37 cellular contexts compared by ENCODE assay signal in genomic region chr1:7474143-7474490, GRCh38.
"Had no signal": no experiment of that assay in that cellular context is flagged by ENCODE, and none has a peak within 500 bp of the region (broad histone marks: within the 10 kb centered on the region; RNA-seq: fewer than 3 reads in every experiment).

No MANE protein-coding gene starts in this region.

- H3K4me3 Mint-ChIP-seq: activated B cell treated with CpG ODN at 0.5 μM for 24 hours; activated CD8-positive, alpha-beta T cell treated with anti-CD3 and anti-CD28 coated beads for 36 hours; activated naive CD4-positive, alpha-beta T cell treated with anti-CD3 and anti-CD28 coated beads for 36 hours; activated naive CD4-positive, alpha-beta T cell treated with anti-CD3 and anti-CD28 coated beads, Interleukin-2, amount 50 U/mL, for 24 hours; activated naive CD8-positive, alpha-beta T cell treated with anti-CD3 and anti-CD28 coated beads for 36 hours; activated naive CD8-positive, alpha-beta T cell treated with anti-CD3 and anti-CD28 coated beads, Interleukin-2, amount 50 U/mL, for 24 hours; activated T-helper 1 cell treated with anti-CD3 and anti-CD28 coated beads, Interleukin-12 subunit alpha, Interleukin-12 subunit beta, Interleukin-2, Interleukin-4 antibody, amounts not matched to agents 30 ng/mL and 10 ng/mL and 1 ng/mL, durations not matched to agents 14 hours and 24 hours and 36 hours; brain; T-helper 17 cell; T-helper 2 cell treated with Interferon-gamma antibody and Interleukin-4, amounts not matched to agents 5 μg/mL and 100 μg/mL, for 36 hours had no signal

- H3K4me3 ChIP-seq: adrenal gland, breast epithelium, cardiac muscle cell, colonic mucosa, esophagus squamous epithelium, gastroesophageal sphincter had no signal

- DNase-seq: activated B cell treated with CpG ODN at 0.5 μM for 24 hours; activated CD4-positive, alpha-beta T cell treated with anti-CD3 and anti-CD28 coated beads for 48 hours; activated CD4-positive, alpha-beta T cell treated with anti-CD3 and anti-CD28 coated beads, Interleukin-2, amount 50 U/mL, for 1 hour; activated CD4-positive, alpha-beta T cell treated with anti-CD3 and anti-CD28 coated beads, Interleukin-2, amount 50 U/mL, for 48 hours; activated CD8-positive, alpha-beta memory T cell treated with anti-CD3 and anti-CD28 coated beads for 24 hours; activated CD8-positive, alpha-beta T cell treated with anti-CD3 and anti-CD28 coated beads for 36 hours; activated effector memory CD4-positive, alpha-beta T cell treated with anti-CD3 and anti-CD28 coated beads, Interleukin-2, amount 50 U/mL, for 16 hours; activated naive CD4-positive, alpha-beta T cell treated with anti-CD3 and anti-CD28 coated beads for 36 hours; activated naive CD8-positive, alpha-beta T cell treated with anti-CD3 and anti-CD28 coated beads for 36 hours; activated naive CD8-positive, alpha-beta T cell treated with anti-CD3 and anti-CD28 coated beads, Interleukin-2, amount 50 U/mL, for 24 hours; activated T-cell treated with anti-CD3 and anti-CD28 coated beads, Interleukin-2, amount 50 U/mL, for 1 hour; activated T-cell treated with anti-CD3 and anti-CD28 coated beads, Interleukin-2, amount 50 U/mL, for 48 hours; adrenal gland; amygdala; aorta; central memory CD4-positive, alpha-beta T cell; cerebellar nuclear complex; colonic mucosa; effector CD8-positive, alpha-beta T cell; esophagus squamous epithelium; foreskin melanocyte; T-helper 1 cell; T-helper 17 cell; T1000; WERI-Rb-1 had no signal

- FAIRE-seq: endometrium, endothelial cell of umbilical vein had no signal

- ATAC-seq: activated CD4-positive, CD25-positive, alpha-beta regulatory T cell treated with anti-CD3 and anti-CD28 coated beads, Interleukin-2, amount 50 U/mL, for 24 hours; activated CD8-positive, alpha-beta T cell treated with anti-CD3 and anti-CD28 coated beads for 36 hours; activated naive CD8-positive, alpha-beta T cell treated with anti-CD3 and anti-CD28 coated beads, Interleukin-2, amount 50 U/mL, for 24 hours; gastroesophageal sphincter; T-helper 17 cell had no signal

- H3K36me3 ChIP-seq: adrenal gland, breast epithelium, cardiac muscle cell, colonic mucosa, esophagus squamous epithelium, gastroesophageal sphincter, WERI-Rb-1 had no signal

- H3K27ac ChIP-seq: adrenal gland, breast epithelium, cardiac muscle cell, colonic mucosa, epithelial cell of prostate, esophagus squamous epithelium, gastroesophageal sphincter, WERI-Rb-1 had no signal

- H3K36me3 Mint-ChIP-seq: activated naive CD4-positive, alpha-beta T cell treated with anti-CD3 and anti-CD28 coated beads, Interleukin-2, amount 50 U/mL, for 24 hours; activated naive CD8-positive, alpha-beta T cell treated with anti-CD3 and anti-CD28 coated beads for 36 hours; brain had no signal

- H3K9me3 Mint-ChIP-seq: activated B cell treated with CpG ODN at 0.5 μM for 24 hours; activated CD8-positive, alpha-beta T cell treated with anti-CD3 and anti-CD28 coated beads for 36 hours; activated naive CD4-positive, alpha-beta T cell treated with anti-CD3 and anti-CD28 coated beads for 36 hours; activated naive CD4-positive, alpha-beta T cell treated with anti-CD3 and anti-CD28 coated beads, Interleukin-2, amount 50 U/mL, for 24 hours; activated naive CD8-positive, alpha-beta T cell treated with anti-CD3 and anti-CD28 coated beads for 36 hours; activated naive CD8-positive, alpha-beta T cell treated with anti-CD3 and anti-CD28 coated beads, Interleukin-2, amount 50 U/mL, for 24 hours; activated T-helper 1 cell treated with anti-CD3 and anti-CD28 coated beads, Interleukin-12 subunit alpha, Interleukin-12 subunit beta, Interleukin-2, Interleukin-4 antibody, amounts not matched to agents 30 ng/mL and 10 ng/mL and 1 ng/mL, durations not matched to agents 14 hours and 24 hours and 36 hours; activated T-helper 2 cell treated with anti-CD3 and anti-CD28 coated beads, Interferon-gamma antibody, Interleukin-2, Interleukin-4, amounts not matched to agents 10 μg/mL and 5 μg/mL and 100 μg/mL, durations not matched to agents 14 hours and 24 hours and 36 hours; brain; T-helper 2 cell treated with Interferon-gamma antibody and Interleukin-4, amounts not matched to agents 5 μg/mL and 100 μg/mL, for 36 hours had no signal

- H3K27ac Mint-ChIP-seq: activated B cell treated with CpG ODN at 0.5 μM for 24 hours; activated CD8-positive, alpha-beta T cell treated with anti-CD3 and anti-CD28 coated beads for 36 hours; activated naive CD4-positive, alpha-beta T cell treated with anti-CD3 and anti-CD28 coated beads for 36 hours; activated naive CD4-positive, alpha-beta T cell treated with anti-CD3 and anti-CD28 coated beads, Interleukin-2, amount 50 U/mL, for 24 hours; activated naive CD8-positive, alpha-beta T cell treated with anti-CD3 and anti-CD28 coated beads for 36 hours; activated naive CD8-positive, alpha-beta T cell treated with anti-CD3 and anti-CD28 coated beads, Interleukin-2, amount 50 U/mL, for 24 hours; activated T-helper 1 cell treated with anti-CD3 and anti-CD28 coated beads, Interleukin-12 subunit alpha, Interleukin-12 subunit beta, Interleukin-2, Interleukin-4 antibody, amounts not matched to agents 30 ng/mL and 10 ng/mL and 1 ng/mL, durations not matched to agents 14 hours and 24 hours and 36 hours; activated T-helper 2 cell treated with anti-CD3 and anti-CD28 coated beads, Interferon-gamma antibody, Interleukin-2, Interleukin-4, amounts not matched to agents 10 μg/mL and 5 μg/mL and 100 μg/mL, durations not matched to agents 14 hours and 24 hours and 36 hours; brain; T-helper 17 cell; T-helper 2 cell treated with Interferon-gamma antibody and Interleukin-4, amounts not matched to agents 5 μg/mL and 100 μg/mL, for 36 hours had no signal

- H3K4me1 ChIP-seq: colonic mucosa had no signal

- H3K27me3 Mint-ChIP-seq: activated CD8-positive, alpha-beta T cell treated with anti-CD3 and anti-CD28 coated beads for 36 hours; activated naive CD4-positive, alpha-beta T cell treated with anti-CD3 and anti-CD28 coated beads, Interleukin-2, amount 50 U/mL, for 24 hours; activated naive CD8-positive, alpha-beta T cell treated with anti-CD3 and anti-CD28 coated beads, Interleukin-2, amount 50 U/mL, for 24 hours had no signal

- H3K27me3 ChIP-seq: adrenal gland, breast epithelium, cardiac muscle cell, colonic mucosa, esophagus squamous epithelium, gastroesophageal sphincter had no signal

- H3K9me3 ChIP-seq: adrenal gland, breast epithelium, colonic mucosa, esophagus squamous epithelium, gastroesophageal sphincter had no signal

- H3K4me1 Mint-ChIP-seq: activated B cell treated with CpG ODN at 0.5 μM for 24 hours; activated naive CD4-positive, alpha-beta T cell treated with anti-CD3 and anti-CD28 coated beads, Interleukin-2, amount 50 U/mL, for 24 hours; activated naive CD8-positive, alpha-beta T cell treated with anti-CD3 and anti-CD28 coated beads for 36 hours; activated naive CD8-positive, alpha-beta T cell treated with anti-CD3 and anti-CD28 coated beads, Interleukin-2, amount 50 U/mL, for 24 hours had no signal
